Comparison of ENCODE assay signal across 1 cellular context in genomic region chr2:18559531-18559930, GRCh38.
TF ChIP-seq lines count a peak whose summit lies in the region.

No MANE protein-coding gene starts in this region.

TF ChIP-seq in IMR-90, 13 proteins besides CTCF, POLR2A, EP300 and RAD21 (continued from another document):
- TF ChIP-seq BHLHE40 (IDR thresholded peaks at IDR 0.05; ENCODE audit: low read depth, low read length) (no peak), SMC3 (IDR thresholded peaks at IDR 0.05; ENCODE audit: low read depth, low read length) (no peak), MXI1 (IDR thresholded peaks at IDR 0.05; ENCODE audit: borderline replicate concordance, low read depth, low read length) (no peak), CEBPB (IDR thresholded peaks at IDR 0.05; ENCODE audit: low read depth, low read length) (no peak), CHD1 (IDR thresholded peaks at IDR 0.05; ENCODE audit: low read depth, low read length) (no peak)
